In genomic region chr2:240717181-240717641, GRCh38 we compare ENCODE assay signal across 26 cellular contexts. TPM values are rescaled to one million over a fixed set of nuclear protein-coding genes. Genes with fewer than 3 reads are reported as not detected.
DNase-seq lines count a peak whose midpoint lies in the region; ATAC-seq, FAIRE-seq and TF ChIP-seq lines count a peak whose summit lies in the region.
"Had no signal": no experiment of that assay in that cellular context is flagged by ENCODE, and none has a peak within 500 bp of the region (broad histone marks: within the 10 kb centered on the region; RNA-seq: fewer than 3 reads in every experiment).

No MANE protein-coding gene starts in this region.

- no peak overlapping the region for H3K9ac ChIP-seq in HepG2 (ENCODE audit: insufficient read depth, low read depth, low read length)
- H3K9ac ChIP-seq in H1 (replicated peaks in 1 of 4; ENCODE audit: extremely low read depth in 1 of 4, low read depth in 3 of 4, low read length in 3 of 4): no peak overlapping the region

- H2AK5ac ChIP-seq in H1 (ENCODE audit: low read depth, low read length): no peak overlapping the region

- H3K4me3 ChIP-seq in HepG2 (replicated peaks in 1 of 3; ENCODE audit: insufficient read depth in 1 of 3, low read depth in 2 of 3, low read length in 3 of 3): no peak overlapping the region
- H3K4me3 ChIP-seq in right lobe of liver: no peak overlapping the region
- no peak overlapping the region for H3K4me3 ChIP-seq in H1 (ENCODE audit: extremely low read depth in 1 of 4, insufficient read depth in 2 of 4, low read depth in 3 of 4, low read length in 4 of 4)
- H3K4me3 ChIP-seq: A549, GM12878, GM23338, HAP-1 had no signal

- no peak for TF ChIP-seq POLR2A in HepG2 (IDR thresholded peaks at IDR 0.05; ENCODE audit: insufficient read depth in 1 of 2, low read depth in 2 of 2, low read length in 2 of 2)
- TF ChIP-seq POLR2A in right lobe of liver (IDR thresholded peaks at IDR 0.05): no peak
- TF ChIP-seq POLR2A in H1 (IDR thresholded peaks at IDR 0.05; ENCODE audit: control extremely low read depth in 1 of 2, low read depth in 2 of 2, low read length in 2 of 2): no peak

- ATAC-seq in Right ventricle myocardium superior (ENCODE audit: poor library complexity) (no peak), HepG2 (no peak), right lobe of liver (no peak), HG02623 (IDR thresholded peaks at IDR 0.05; ENCODE audit: unreplicated experiment) (no peak)
- ATAC-seq: A549, GM12878, GM23338 had no signal

- peaks cover 2% of the 10 kb centered on the region for H3K79me1 ChIP-seq in H1 (ENCODE audit: low read depth, low read length)

- CTCF ChIA-PET in HepG2 (lab: Yijun Ruan, JAX; ENCODE audit: low intra/inter-chr PET ratio, low total read pairs) (no interaction called here), H1 (lab: Charles Lee; ENCODE audit: partially characterized antibody) (interaction anchor here (0.5 kb wide), 2 partner anchors 19 to 117 kb away, joined by 3 read pairs; no protein-coding TSS in a partner anchor)

- POLR2A ChIA-PET in HepG2 (lab: Yijun Ruan, JAX) (no interaction called here), H1 (lab: Charles Lee; ENCODE audit: partially characterized antibody) (interaction anchor here (3.4 kb wide), 1 partner anchor 10 kb away, joined by 19 read pairs; no protein-coding TSS in a partner anchor)

- H3K4me2 ChIP-seq in HepG2 (ENCODE audit: low read depth, low read length) (no peak overlapping the region), H1 (ENCODE audit: insufficient read depth in 1 of 2, low read depth in 2 of 2, low read length in 2 of 2) (no peak overlapping the region)
- H3K4me2 ChIP-seq: A549, GM23338 had no signal

- in situ Hi-C loops in HepG2 (cut with HindIII; ENCODE audit: extremely low pct_ligation_motif_present, low pct_unique_long_range_greater_than_20kb): no loop called here

- TF ChIP-seq EP300 in HepG2 (IDR thresholded peaks at IDR 0.05; ENCODE audit: low read depth in 2 of 2, low read length in 2 of 2): no peak
- TF ChIP-seq EP300 in HepG2 (CRISPR knock-in tag; IDR thresholded peaks at IDR 0.05; ENCODE audit: borderline replicate concordance): no peak
- no peak for TF ChIP-seq EP300 in H1 (IDR thresholded peaks at IDR 0.05; ENCODE audit: borderline replicate concordance in 1 of 2, low read depth in 2 of 2, low read length in 2 of 2)

- intact Hi-C loops in Right ventricle myocardium superior (cut with DNase I) (no loop called here), cardiac septum (cut with DNase I) (no loop called here), HepG2 (cut with micrococcal nuclease; ENCODE audit: unreplicated experiment) (no loop called here), right lobe of liver (cut with DNase I) (no loop called here)

- no peaks in the 10 kb centered on the region for H3K36me3 ChIP-seq in HepG2 (replicated peaks in 1 of 2; ENCODE audit: control insufficient read depth in 1 of 2, insufficient read depth in 2 of 2, low read length in 2 of 2)
- no peaks in the 10 kb centered on the region for H3K36me3 ChIP-seq in right lobe of liver
- H3K36me3 ChIP-seq in H1 (ENCODE audit: control insufficient read depth in 2 of 4, insufficient read depth in 4 of 4, low read length in 3 of 4): peaks cover 16 to 61% (median 38%) of the 10 kb centered on the region in 4 experiments
- H3K36me3 ChIP-seq: BE2C had no signal

- BruUV-seq in HepG2 (replicated peaks; lab: Mats Ljungman, UMichigan): no TSS peak

- H4K20me1 ChIP-seq in HepG2 (ENCODE audit: insufficient read depth, low read length) (no peaks in the 10 kb centered on the region; the same call in 1 of the 2 replicates), H1 (replicated peaks in 1 of 2; ENCODE audit: control insufficient read depth in 1 of 2, insufficient read depth in 2 of 2, low read length in 2 of 2) (peaks cover 13 to 17% of the 10 kb centered on the region in 2 experiments)

- DNase-seq in Right ventricle myocardium superior (peak; percentile 20), cardiac septum (ENCODE audit: low spot score) (no peak), HepG2 (ENCODE audit: low spot score) (no peak), right lobe of liver (no peak), H1 (ENCODE audit: low read depth in 1 of 2, low spot score in 2 of 2) (no peak)
- no peak for DNase-seq in stimulated activated CD4-positive, alpha-beta T cell treated with anti-CD3 and anti-CD28 coated beads, Interleukin-1b, Interleukin-23, amount 100 ng/mL, for 48 hours
- DNase-seq: 8988T; ACHN; AML-193; BE2C; CD4-positive, alpha-beta T cell; CD8-positive, alpha-beta memory T cell; DMS 273 treated with DMSO at 0.1 percent for 48 hours; DMS79; EL; GDM1; HFFc6 had no signal

- H2BK120ac ChIP-seq in H1 (replicated peaks; ENCODE audit: low read depth, low read length): no peak overlapping the region

- peak overlapping the region; percentile 66; the same call in 1 of the 2 replicates for H4K8ac ChIP-seq in H1 (ENCODE audit: extremely low read depth, insufficient read depth, low read length)

- no peak overlapping the region for H3K4ac ChIP-seq in H1 (replicated peaks; ENCODE audit: insufficient read length, low read depth, low read length)

- no peak overlapping the region for H3K18ac ChIP-seq in H1 (ENCODE audit: extremely low read depth, low read length)

- WGBS in HepG2 (ENCODE audit: low lambda C conversion rate): 14% methylated on average over 14 of the region's 18 CpGs
- WGBS in right lobe of liver (ENCODE audit: insufficient coverage, low coverage, low lambda C conversion rate, missing lambda C conversion rate): 90% methylated on average over 2 of the region's 18 CpGs
- WGBS in H1 (ENCODE audit: extremely low coverage in 1 of 2, insufficient coverage in 1 of 2, insufficient read length in 1 of 2, insufficient replicate concordance in 2 of 2, low coverage in 1 of 2, low lambda C conversion rate in 2 of 2, missing lambda C conversion rate in 1 of 2), 2 experiments: 93% methylated on average over 10 of the region's 18 CpGs; no CpG with 5 or more reads in 1 of the 2 experiments

- no peak for FAIRE-seq in HepG2 (lab: Jason Lieb, UNC)
- FAIRE-seq in H1 (lab: Jason Lieb, UNC): no peak
- FAIRE-seq: A549, D721Med, GM12878, GM19239, H54 had no signal

- H3K9me3 ChIP-seq in HepG2 (ENCODE audit: low read length): no peaks in the 10 kb centered on the region
- H3K9me3 ChIP-seq in right lobe of liver: no peaks in the 10 kb centered on the region
- H3K9me3 ChIP-seq in H1 (ENCODE audit: insufficient read depth in 2 of 2, low read depth in 1 of 2, low read length in 1 of 2): no peaks in the 10 kb centered on the region
- H3K9me3 ChIP-seq: A549, BE2C, HAP-1 had no signal

- H3K56ac ChIP-seq in H1 (replicated peaks; ENCODE audit: insufficient read length, low read depth, low read length): no peak overlapping the region

- H3K27me3 ChIP-seq in HepG2 (ENCODE audit: control insufficient read depth in 1 of 2, insufficient read depth in 2 of 2, low read length in 2 of 2) (peaks cover 64 to 99% of the 10 kb centered on the region in 2 experiments), right lobe of liver (no peaks in the 10 kb centered on the region), H1 (replicated peaks in 1 of 4; ENCODE audit: control insufficient read depth in 3 of 4, extremely low read depth in 1 of 4, insufficient read depth in 3 of 4, low read length in 3 of 4) (no peaks in the 10 kb centered on the region)
- H3K27me3 ChIP-seq: BE2C had no signal

- H2BK20ac ChIP-seq in H1 (ENCODE audit: low read length): no peak overlapping the region

- H4K5ac ChIP-seq in H1 (ENCODE audit: insufficient read length, low read depth, low read length): no peak overlapping the region

- H3K79me2 ChIP-seq in HepG2 (ENCODE audit: insufficient read depth, low read length): no peaks in the 10 kb centered on the region
- H3K79me2 ChIP-seq in H1 (ENCODE audit: control insufficient read depth in 1 of 2, insufficient read depth in 2 of 2, low read length in 2 of 2): no peaks in the 10 kb centered on the region

- no peak overlapping the region for H2BK15ac ChIP-seq in H1 (ENCODE audit: low read length)

- H2AFZ ChIP-seq in HepG2 (ENCODE audit: low read length) (no peak overlapping the region), H1 (ENCODE audit: low read length) (no peak overlapping the region)
- H2AFZ ChIP-seq: GM23338 had no signal

- H3K4me1 ChIP-seq in HepG2 (ENCODE audit: insufficient read depth, low read length) (no peaks in the 10 kb centered on the region), right lobe of liver (no peaks in the 10 kb centered on the region), H1 (replicated peaks in 1 of 4; ENCODE audit: control insufficient read depth in 3 of 4, insufficient read depth in 4 of 4, low read length in 3 of 4) (no peaks in the 10 kb centered on the region; a peak in 1 of 7 replicates)
- H3K4me1 ChIP-seq: A549, BE2C, HAP-1 had no signal

- no peak overlapping the region for H4K91ac ChIP-seq in H1 (replicated peaks; ENCODE audit: insufficient read length, low read length)

- H2BK5ac ChIP-seq in H1 (ENCODE audit: low read depth, low read length): no peak overlapping the region

- no peak overlapping the region for H2BK12ac ChIP-seq in H1 (ENCODE audit: low read depth, low read length)

- H3K23ac ChIP-seq in H1 (ENCODE audit: insufficient read length): no peak overlapping the region

- no peak overlapping the region for H3K27ac ChIP-seq in HepG2 (ENCODE audit: extremely low read length, insufficient read depth, low read length)
- no peak overlapping the region for H3K27ac ChIP-seq in right lobe of liver
- no peak overlapping the region for H3K27ac ChIP-seq in H1 (ENCODE audit: low read depth, low read length)
- H3K27ac ChIP-seq: A549, C4-2B had no signal

- no peak overlapping the region for H3K14ac ChIP-seq in H1 (ENCODE audit: insufficient read length)

- H3K23me2 ChIP-seq in H1 (ENCODE audit: low read depth, low read length): no peaks in the 10 kb centered on the region

- TF ChIP-seq CTCF in HepG2 (CRISPR knock-in tag; IDR thresholded peaks at IDR 0.05) (no peak), right lobe of liver (IDR thresholded peaks at IDR 0.05) (no peak), H1 (IDR thresholded peaks at IDR 0.05; ENCODE audit: control extremely low read depth in 1 of 3, insufficient read depth in 1 of 3, low read depth in 1 of 3, low read length in 3 of 3) (no peak)

- TF ChIP-seq RAD21 in HepG2 (CRISPR knock-in tag; IDR thresholded peaks at IDR 0.05) (no peak), H1 (IDR thresholded peaks at IDR 0.05 in 1 of 2, conservative IDR thresholded peaks at IDR 0.05 in 1 of 2; ENCODE audit: low read depth in 2 of 2, low read length in 2 of 2) (no peak)

RNA-seq across cellular contexts. Expression of gene AQP12A, which starts 25.5 kb away (rescaled TPM):
- total RNA-seq in Right ventricle myocardium superior: not detected
- total RNA-seq in cardiac septum: not detected
- total RNA-seq in HepG2 (2016; rRNA removed; fragmentation: Illumina TruSeq; extraction: Trizol): not detected in 2 replicates
- not detected in 2 replicates for total RNA-seq in HepG2 (2016; cell fraction: cytosol; rRNA removed; fragmentation: Illumina TruSeq; extraction: Trizol; ENCODE audit: low read depth)
- total RNA-seq in HepG2 (2016; cell fraction: insoluble cytoplasmic fraction; rRNA removed; fragmentation: Illumina TruSeq; extraction: Trizol): not detected in 2 replicates
- total RNA-seq in HepG2 (2016; cell fraction: membrane; rRNA removed; fragmentation: Illumina TruSeq; extraction: Trizol): not detected in 2 replicates
- total RNA-seq in HepG2 (2016; cell fraction: nucleus; rRNA removed; fragmentation: Illumina TruSeq; extraction: Trizol): not detected in 2 replicates
- 0.20 TPM in 1 of 2 replicates, not detected in the other for polyA plus RNA-seq in HepG2 (2011; rRNA removed)
- not detected in 2 replicates for polyA plus RNA-seq in HepG2 (2011; cell fraction: cytosol; rRNA removed)
- polyA plus RNA-seq in HepG2 (2011; cell fraction: nucleus; rRNA removed): not detected in 2 replicates
- polyA plus RNA-seq in HepG2 (2012): not detected in 2 replicates
- not detected in 2 replicates for polyA plus RNA-seq in HepG2 (2016; cell fraction: cytosol; fragmentation: Illumina TruSeq; extraction: Trizol; ENCODE audit: low read depth)
- not detected in 2 replicates for polyA plus RNA-seq in HepG2 (2016; cell fraction: insoluble cytoplasmic fraction; fragmentation: Illumina TruSeq; extraction: Trizol; ENCODE audit: low read depth)
- not detected in 2 replicates for polyA plus RNA-seq in HepG2 (2016; cell fraction: membrane; fragmentation: Illumina TruSeq; extraction: Trizol; ENCODE audit: low read depth)
- not detected in 2 replicates for polyA plus RNA-seq in HepG2 (2016; cell fraction: nucleus; fragmentation: Illumina TruSeq; extraction: Trizol; ENCODE audit: insufficient read depth, low read depth)
- 0.30 TPM in 1 of 2 replicates, not detected in the other for polyA minus RNA-seq in HepG2 (2011; rRNA and poly(A)+ RNA removed; ENCODE audit: low replicate concordance)
- polyA minus RNA-seq in HepG2 (2011; cell fraction: cytosol; rRNA and poly(A)+ RNA removed): not detected in 2 replicates
- polyA minus RNA-seq in HepG2 (2011; cell fraction: nucleus; rRNA and poly(A)+ RNA removed): not detected in 2 replicates
- not detected for total RNA-seq in right lobe of liver
- total RNA-seq in H1 (2021; fragmentation: NEBNext Ultra II Directional; extraction: Animal tissue kit (Norgen Biotek cat#: 25700)): not detected in 2 replicates
- not detected in 2 replicates for polyA plus RNA-seq in H1 (2011; rRNA removed)
- not detected for polyA plus RNA-seq in H1 (2011; cell fraction: cytosol; rRNA removed)
- polyA plus RNA-seq in H1 (2011; cell fraction: nucleus; rRNA removed): not detected
- not detected in 4 replicates for polyA plus RNA-seq in H1 (2012, experiment 1 of 2)
- not detected for polyA plus RNA-seq in H1 (2012, experiment 2 of 2)
- not detected for polyA plus RNA-seq in H1 (2013, experiment 1 of 2)
- polyA plus RNA-seq in H1 (2013, experiment 2 of 2): not detected
- polyA minus RNA-seq in H1 (2011; rRNA and poly(A)+ RNA removed): not detected in 2 replicates
- polyA minus RNA-seq in H1 (2011; cell fraction: cytosol; rRNA and poly(A)+ RNA removed): not detected
- polyA minus RNA-seq in H1 (2011; cell fraction: nucleus; rRNA and poly(A)+ RNA removed): not detected
- total RNA-seq: CD4-positive, alpha-beta T cell; CD8-positive, alpha-beta memory T cell; GM12878; GM23338; HFFc6 had no signal
- polyA plus RNA-seq: A549; CD8-positive, alpha-beta memory T cell; GM12878; GM23338 had no signal

RNA-seq across cellular contexts. Expression of gene AQP12B, which starts 34.5 kb away (rescaled TPM):
- total RNA-seq in Right ventricle myocardium superior (not detected), cardiac septum (not detected), HepG2 (2016; rRNA removed; fragmentation: Illumina TruSeq; extraction: Trizol) (not detected in 2 replicates), right lobe of liver (not detected)
- total RNA-seq in HepG2 (2016; cell fraction: cytosol; rRNA removed; fragmentation: Illumina TruSeq; extraction: Trizol; ENCODE audit: low read depth): not detected in 2 replicates
- total RNA-seq in HepG2 (2016; cell fraction: insoluble cytoplasmic fraction; rRNA removed; fragmentation: Illumina TruSeq; extraction: Trizol): not detected in 2 replicates
- not detected in 2 replicates for total RNA-seq in HepG2 (2016; cell fraction: membrane; rRNA removed; fragmentation: Illumina TruSeq; extraction: Trizol)
- 0.13 TPM in 1 of 2 replicates, not detected in the other for total RNA-seq in HepG2 (2016; cell fraction: nucleus; rRNA removed; fragmentation: Illumina TruSeq; extraction: Trizol)
- polyA plus RNA-seq in HepG2 (2011; rRNA removed) (not detected in 2 replicates), H1 (2011; rRNA removed) (not detected in 2 replicates)
- polyA plus RNA-seq in HepG2 (2011; cell fraction: cytosol; rRNA removed): not detected in 2 replicates
- polyA plus RNA-seq in HepG2 (2011; cell fraction: nucleus; rRNA removed): 0.09 and 0.10 TPM in 2 replicates
- polyA plus RNA-seq in HepG2 (2012): not detected in 2 replicates
- not detected in 2 replicates for polyA plus RNA-seq in HepG2 (2016; cell fraction: cytosol; fragmentation: Illumina TruSeq; extraction: Trizol; ENCODE audit: low read depth)
- polyA plus RNA-seq in HepG2 (2016; cell fraction: insoluble cytoplasmic fraction; fragmentation: Illumina TruSeq; extraction: Trizol; ENCODE audit: low read depth): not detected in 2 replicates
- polyA plus RNA-seq in HepG2 (2016; cell fraction: membrane; fragmentation: Illumina TruSeq; extraction: Trizol; ENCODE audit: low read depth): not detected in 2 replicates
- polyA plus RNA-seq in HepG2 (2016; cell fraction: nucleus; fragmentation: Illumina TruSeq; extraction: Trizol; ENCODE audit: insufficient read depth, low read depth): not detected in 2 replicates
- polyA minus RNA-seq in HepG2 (2011; rRNA and poly(A)+ RNA removed; ENCODE audit: low replicate concordance): 0.10 TPM in 1 of 2 replicates, not detected in the other
- polyA minus RNA-seq in HepG2 (2011; cell fraction: cytosol; rRNA and poly(A)+ RNA removed): not detected in 2 replicates
- not detected in 2 replicates for polyA minus RNA-seq in HepG2 (2011; cell fraction: nucleus; rRNA and poly(A)+ RNA removed)
- not detected in 2 replicates for total RNA-seq in H1 (2021; fragmentation: NEBNext Ultra II Directional; extraction: Animal tissue kit (Norgen Biotek cat#: 25700))
- polyA plus RNA-seq in H1 (2011; cell fraction: cytosol; rRNA removed): not detected
- polyA plus RNA-seq in H1 (2011; cell fraction: nucleus; rRNA removed): not detected
- polyA plus RNA-seq in H1 (2012, experiment 1 of 2): not detected in 4 replicates
- not detected for polyA plus RNA-seq in H1 (2012, experiment 2 of 2)
- polyA plus RNA-seq in H1 (2013, experiment 1 of 2): not detected
- polyA plus RNA-seq in H1 (2013, experiment 2 of 2): not detected
- polyA minus RNA-seq in H1 (2011; rRNA and poly(A)+ RNA removed): not detected in 2 replicates
- not detected for polyA minus RNA-seq in H1 (2011; cell fraction: cytosol; rRNA and poly(A)+ RNA removed)
- polyA minus RNA-seq in H1 (2011; cell fraction: nucleus; rRNA and poly(A)+ RNA removed): not detected
- total RNA-seq: CD4-positive, alpha-beta T cell; CD8-positive, alpha-beta memory T cell; GM12878; GM23338; HFFc6 had no signal
- polyA plus RNA-seq: A549; CD8-positive, alpha-beta memory T cell; GM12878; GM23338 had no signal
